ENCODE assay signal across 14 cellular contexts in the genomic region with DNA sequence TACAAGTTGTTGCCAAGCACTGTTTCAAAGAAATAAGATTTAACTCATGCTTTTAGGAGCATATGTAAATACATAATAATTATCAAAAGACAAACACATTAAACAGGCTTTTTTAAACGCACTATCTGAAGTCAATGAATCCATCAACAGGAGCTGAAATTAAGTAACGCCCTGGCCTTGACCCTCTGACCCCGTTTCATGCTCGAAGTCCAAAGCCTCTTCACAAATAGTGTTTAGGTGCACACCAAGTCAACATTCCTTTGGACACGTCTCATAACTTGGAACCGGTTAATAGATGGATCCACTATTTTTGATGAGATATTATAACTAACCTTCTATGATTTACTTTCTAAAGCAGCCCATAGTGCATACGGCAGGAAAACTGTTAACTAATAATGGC.
"Had no signal": no experiment of that assay in that cellular context is flagged by ENCODE, and none has a peak within 500 bp of the region (broad histone marks: within the 10 kb centered on the region; RNA-seq: fewer than 3 reads in every experiment).

No MANE protein-coding gene starts in this region.

- DNase-seq: effector memory CD8-positive, alpha-beta T cell; esophagus squamous epithelium; glutamatergic neuron; left lung; mesendoderm; naive thymus-derived CD4-positive, alpha-beta T cell; nephron progenitor cell; stimulated activated CD4-positive, alpha-beta T cell treated with anti-CD3 and anti-CD28 coated beads, Interleukin-2, amount 100 ng/mL, for 24 hours; stimulated activated CD4-positive, alpha-beta T cell treated with anti-CD3 and anti-CD28 coated beads, Interleukin-4, amount 100 ng/mL, for 4 hours; stimulated activated naive B cell treated with anti-CD40 and anti-IgM and Interleukin-4, amounts not matched to agents 10 μg/mL and 1 μg/mL and 100 μg/mL, for 72 hours; stimulated activated naive CD8-positive, alpha-beta T cell treated with anti-CD3 and anti-CD28 coated beads, Interleukin-15, amount 100 ng/mL, for 72 hours; trophoblast cell had no signal

- H3K27me3 ChIP-seq: esophagus squamous epithelium, gastroesophageal sphincter, left lung had no signal

- H3K27ac Mint-ChIP-seq: effector memory CD8-positive, alpha-beta T cell; naive thymus-derived CD4-positive, alpha-beta T cell; nephron progenitor cell; stimulated activated naive B cell treated with anti-CD40 and anti-IgM and Interleukin-4, amounts not matched to agents 10 μg/mL and 1 μg/mL and 100 μg/mL, for 72 hours; stimulated activated naive CD8-positive, alpha-beta T cell treated with anti-CD3 and anti-CD28 coated beads, Interleukin-15, amount 100 ng/mL, for 72 hours had no signal

- H3K27me3 Mint-ChIP-seq: effector memory CD8-positive, alpha-beta T cell; naive thymus-derived CD4-positive, alpha-beta T cell; stimulated activated naive B cell treated with anti-CD40 and anti-IgM and Interleukin-4, amounts not matched to agents 10 μg/mL and 1 μg/mL and 100 μg/mL, for 72 hours; stimulated activated naive CD8-positive, alpha-beta T cell treated with anti-CD3 and anti-CD28 coated beads, Interleukin-15, amount 100 ng/mL, for 72 hours had no signal

- H3K4me3 ChIP-seq: esophagus squamous epithelium, gastroesophageal sphincter, left lung had no signal

- ATAC-seq: effector memory CD8-positive, alpha-beta T cell; gastroesophageal sphincter; left lung; naive thymus-derived CD4-positive, alpha-beta T cell; stimulated activated naive B cell treated with anti-CD40 and anti-IgM and Interleukin-4, amounts not matched to agents 10 μg/mL and 1 μg/mL and 100 μg/mL, for 72 hours; stimulated activated naive CD8-positive, alpha-beta T cell treated with anti-CD3 and anti-CD28 coated beads, Interleukin-15, amount 100 ng/mL, for 72 hours had no signal

- H3K27ac ChIP-seq: esophagus squamous epithelium, left lung, parathyroid adenoma had no signal

- H3K4me1 Mint-ChIP-seq: naive thymus-derived CD4-positive, alpha-beta T cell; stimulated activated naive CD8-positive, alpha-beta T cell treated with anti-CD3 and anti-CD28 coated beads, Interleukin-15, amount 100 ng/mL, for 72 hours had no signal

- H3K9me3 ChIP-seq: esophagus squamous epithelium, left lung had no signal

- H3K9me3 Mint-ChIP-seq: naive thymus-derived CD4-positive, alpha-beta T cell; stimulated activated naive B cell treated with anti-CD40 and anti-IgM and Interleukin-4, amounts not matched to agents 10 μg/mL and 1 μg/mL and 100 μg/mL, for 72 hours; stimulated activated naive CD8-positive, alpha-beta T cell treated with anti-CD3 and anti-CD28 coated beads, Interleukin-15, amount 100 ng/mL, for 72 hours had no signal

- H3K4me3 Mint-ChIP-seq: effector memory CD8-positive, alpha-beta T cell; naive thymus-derived CD4-positive, alpha-beta T cell; nephron progenitor cell; stimulated activated naive B cell treated with anti-CD40 and anti-IgM and Interleukin-4, amounts not matched to agents 10 μg/mL and 1 μg/mL and 100 μg/mL, for 72 hours; stimulated activated naive CD8-positive, alpha-beta T cell treated with anti-CD3 and anti-CD28 coated beads, Interleukin-15, amount 100 ng/mL, for 72 hours had no signal

- H3K4me1 ChIP-seq: left lung, parathyroid adenoma had no signal
